ENCODE assay signal across 26 cellular contexts in the genomic region with DNA sequence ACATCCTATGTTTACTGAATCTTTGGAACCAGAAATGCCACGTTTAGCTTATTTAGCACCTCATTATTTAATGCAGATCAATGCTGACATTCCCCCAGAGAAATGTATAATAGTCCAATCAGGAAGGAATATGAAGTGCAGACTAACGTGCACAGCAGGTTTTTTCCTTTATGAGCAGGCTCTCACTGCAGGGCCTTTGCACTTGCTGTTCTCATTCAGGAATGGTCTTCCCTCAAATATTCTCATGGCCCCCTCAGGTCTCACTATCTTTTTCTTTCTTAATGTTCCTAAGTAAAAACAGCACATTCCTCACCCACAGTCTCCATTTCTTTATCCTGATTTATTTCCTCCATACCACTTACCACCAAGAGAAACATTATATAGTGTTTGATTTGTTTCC.
"Had no signal": no experiment of that assay in that cellular context is flagged by ENCODE, and none has a peak within 500 bp of the region (broad histone marks: within the 10 kb centered on the region; RNA-seq: fewer than 3 reads in every experiment).

No MANE protein-coding gene starts in this region.

- H3K27me3 ChIP-seq: breast epithelium, gastroesophageal sphincter, tibial nerve had no signal

- H3K4me3 Mint-ChIP-seq: activated CD4-positive, alpha-beta T cell treated with anti-CD3 and anti-CD28 coated beads for 36 hours; activated CD8-positive, alpha-beta memory T cell treated with anti-CD3 and anti-CD28 coated beads, Interleukin-2, amount 10 ng/mL, durations not matched to agents 7 days and 5 days; activated CD8-positive, alpha-beta T cell treated with anti-CD3 and anti-CD28 coated beads, Interleukin-2, amount 10 ng/mL, durations not matched to agents 7 days and 5 days; activated naive CD8-positive, alpha-beta T cell treated with anti-CD3 and anti-CD28 coated beads, Interleukin-2, amount 10 ng/mL, durations not matched to agents 7 days and 5 days; natural killer cell treated with Interleukin-12 subunit alpha and Interleukin-12 subunit beta and Interleukin-15 and Interleukin-18, amount 100 ng/mL, for 72 hours; stimulated activated effector memory CD8-positive, alpha-beta T cell treated with anti-CD3 and anti-CD28 coated beads, Interleukin-12 subunit alpha, Interleukin-12 subunit beta, amount 100 ng/mL, for 72 hours; T-helper 2 cell treated with Interferon-gamma antibody and Interleukin-4, amounts not matched to agents 5 μg/mL and 100 μg/mL, for 36 hours had no signal

- ATAC-seq: activated CD4-positive, alpha-beta T cell treated with anti-CD3 and anti-CD28 coated beads for 36 hours; activated CD8-positive, alpha-beta memory T cell treated with anti-CD3 and anti-CD28 coated beads, Interleukin-2, amount 10 ng/mL, durations not matched to agents 7 days and 5 days; activated CD8-positive, alpha-beta T cell treated with anti-CD3 and anti-CD28 coated beads, Interleukin-2, amount 10 ng/mL, durations not matched to agents 7 days and 5 days; gastroesophageal sphincter; left cardiac atrium; left ventricle myocardium superior; natural killer cell treated with Interleukin-12 subunit alpha and Interleukin-12 subunit beta and Interleukin-15 and Interleukin-18, amount 100 ng/mL, for 72 hours; sciatic nerve; stimulated activated effector memory CD8-positive, alpha-beta T cell treated with anti-CD3 and anti-CD28 coated beads, Interleukin-12 subunit alpha, Interleukin-12 subunit beta, amount 100 ng/mL, for 72 hours had no signal

- H3K27ac Mint-ChIP-seq: activated CD4-positive, alpha-beta T cell treated with anti-CD3 and anti-CD28 coated beads for 36 hours; activated CD8-positive, alpha-beta memory T cell treated with anti-CD3 and anti-CD28 coated beads, Interleukin-2, amount 10 ng/mL, durations not matched to agents 7 days and 5 days; activated CD8-positive, alpha-beta T cell treated with anti-CD3 and anti-CD28 coated beads, Interleukin-2, amount 10 ng/mL, durations not matched to agents 7 days and 5 days; activated naive CD8-positive, alpha-beta T cell treated with anti-CD3 and anti-CD28 coated beads, Interleukin-2, amount 10 ng/mL, durations not matched to agents 7 days and 5 days; activated T-helper 2 cell treated with anti-CD3 and anti-CD28 coated beads, Interferon-gamma antibody, Interleukin-2, Interleukin-4, amounts not matched to agents 10 μg/mL and 5 μg/mL and 100 μg/mL, durations not matched to agents 14 hours and 24 hours and 36 hours; natural killer cell treated with Interleukin-12 subunit alpha and Interleukin-12 subunit beta and Interleukin-15 and Interleukin-18, amount 100 ng/mL, for 72 hours; stimulated activated effector memory CD8-positive, alpha-beta T cell treated with anti-CD3 and anti-CD28 coated beads, Interleukin-12 subunit alpha, Interleukin-12 subunit beta, amount 100 ng/mL, for 72 hours; T-helper 2 cell treated with Interferon-gamma antibody and Interleukin-4, amounts not matched to agents 5 μg/mL and 100 μg/mL, for 36 hours had no signal

- H3K36me3 Mint-ChIP-seq: activated CD8-positive, alpha-beta memory T cell treated with anti-CD3 and anti-CD28 coated beads, Interleukin-2, amount 10 ng/mL, durations not matched to agents 7 days and 5 days; natural killer cell treated with Interleukin-12 subunit alpha and Interleukin-12 subunit beta and Interleukin-15 and Interleukin-18, amount 100 ng/mL, for 72 hours; stimulated activated effector memory CD8-positive, alpha-beta T cell treated with anti-CD3 and anti-CD28 coated beads, Interleukin-12 subunit alpha, Interleukin-12 subunit beta, amount 100 ng/mL, for 72 hours had no signal

- H3K27me3 Mint-ChIP-seq: activated CD4-positive, alpha-beta T cell treated with anti-CD3 and anti-CD28 coated beads for 36 hours; activated CD8-positive, alpha-beta memory T cell treated with anti-CD3 and anti-CD28 coated beads, Interleukin-2, amount 10 ng/mL, durations not matched to agents 7 days and 5 days; activated naive CD8-positive, alpha-beta T cell treated with anti-CD3 and anti-CD28 coated beads, Interleukin-2, amount 10 ng/mL, durations not matched to agents 7 days and 5 days; natural killer cell treated with Interleukin-12 subunit alpha and Interleukin-12 subunit beta and Interleukin-15 and Interleukin-18, amount 100 ng/mL, for 72 hours had no signal

- H3K9me3 Mint-ChIP-seq: activated naive CD8-positive, alpha-beta T cell treated with anti-CD3 and anti-CD28 coated beads, Interleukin-2, amount 10 ng/mL, durations not matched to agents 7 days and 5 days; activated T-helper 2 cell treated with anti-CD3 and anti-CD28 coated beads, Interferon-gamma antibody, Interleukin-2, Interleukin-4, amounts not matched to agents 10 μg/mL and 5 μg/mL and 100 μg/mL, durations not matched to agents 14 hours and 24 hours and 36 hours; natural killer cell treated with Interleukin-12 subunit alpha and Interleukin-12 subunit beta and Interleukin-15 and Interleukin-18, amount 100 ng/mL, for 72 hours; stimulated activated effector memory CD8-positive, alpha-beta T cell treated with anti-CD3 and anti-CD28 coated beads, Interleukin-12 subunit alpha, Interleukin-12 subunit beta, amount 100 ng/mL, for 72 hours; T-helper 2 cell treated with Interferon-gamma antibody and Interleukin-4, amounts not matched to agents 5 μg/mL and 100 μg/mL, for 36 hours had no signal

- H3K27ac ChIP-seq: breast epithelium, gastroesophageal sphincter, prostate gland, skin epidermis, tibial nerve had no signal

- DNase-seq: activated CD4-positive, alpha-beta T cell treated with anti-CD3 and anti-CD28 coated beads for 36 hours; activated CD4-positive, CD25-positive, alpha-beta regulatory T cell; activated CD8-positive, alpha-beta memory T cell treated with anti-CD3 and anti-CD28 coated beads, Interleukin-2, amount 10 ng/mL, durations not matched to agents 7 days and 5 days; activated CD8-positive, alpha-beta T cell treated with anti-CD3 and anti-CD28 coated beads, Interleukin-2, amount 10 ng/mL, durations not matched to agents 7 days and 5 days; activated naive CD8-positive, alpha-beta T cell treated with anti-CD3 and anti-CD28 coated beads, Interleukin-2, amount 10 ng/mL, durations not matched to agents 7 days and 5 days; activated T-cell treated with anti-CD3 and anti-CD28 coated beads, Interleukin-2, amount 50 U/mL, for 48 hours; amniotic stem cell; central memory CD4-positive, alpha-beta T cell; head of caudate nucleus; hippocampal formation; left cardiac atrium; left ventricle myocardium superior; retina; stimulated activated CD4-positive, alpha-beta T cell treated with anti-CD3 and anti-CD28 coated beads, Interleukin-12 subunit alpha, Interleukin-12 subunit beta, amount 100 ng/mL, for 4 hours; stimulated activated CD4-positive, alpha-beta T cell treated with anti-CD3 and anti-CD28 coated beads, Interleukin-4, amount 100 ng/mL, for 24 hours; T-helper 1 cell had no signal

- H3K4me3 ChIP-seq: breast epithelium, gastroesophageal sphincter, prostate gland, skin epidermis, tibial nerve had no signal

- H3K36me3 ChIP-seq: breast epithelium, gastroesophageal sphincter, prostate gland, tibial nerve had no signal

- H3K4me1 ChIP-seq: breast epithelium, tibial nerve had no signal

- H3K4me1 Mint-ChIP-seq: activated CD8-positive, alpha-beta memory T cell treated with anti-CD3 and anti-CD28 coated beads, Interleukin-2, amount 10 ng/mL, durations not matched to agents 7 days and 5 days had no signal

- H3K9me3 ChIP-seq: breast epithelium, gastroesophageal sphincter, prostate gland, tibial nerve had no signal
